Comparison of ENCODE assay signal across 23 cellular contexts in genomic region chr12:42282301-42282700, GRCh38.
"Had no signal": no experiment of that assay in that cellular context is flagged by ENCODE, and none has a peak within 500 bp of the region (broad histone marks: within the 10 kb centered on the region; RNA-seq: fewer than 3 reads in every experiment).

No MANE protein-coding gene starts in this region.

- ATAC-seq: activated naive CD8-positive, alpha-beta T cell treated with anti-CD3 and anti-CD28 coated beads, Interleukin-2, amount 50 U/mL, for 24 hours; activated T-cell treated with anti-CD3 and anti-CD28 coated beads, Interleukin-2, amount 50 U/mL, for 4 hours; activated T-helper 17 cell treated with anti-CD3 and anti-CD28 coated beads, Interleukin-2, amount 50 U/mL, for 72 hours; heart right ventricle; pancreas; psoas muscle; T-helper 17 cell; WTC11 had no signal

- DNase-seq: activated CD4-positive, alpha-beta memory T cell treated with anti-CD3 and anti-CD28 coated beads, Interleukin-2, amount 10 ng/mL, durations not matched to agents 7 days and 5 days; activated CD4-positive, alpha-beta T cell treated with anti-CD3 and anti-CD28 coated beads for 1 hour; activated CD4-positive, alpha-beta T cell treated with anti-CD3 and anti-CD28 coated beads, Interleukin-2, amount 10 ng/mL, durations not matched to agents 7 days and 5 days; activated naive CD8-positive, alpha-beta T cell treated with anti-CD3 and anti-CD28 coated beads, Interleukin-2, amount 50 U/mL, for 24 hours; activated T-cell treated with anti-CD3 and anti-CD28 coated beads, Interleukin-2, amount 50 U/mL, for 4 hours; amygdala; central memory CD4-positive, alpha-beta T cell; foreskin fibroblast; heart right ventricle; kidney glomerular epithelial cell; left ventricle myocardium inferior; naive B cell; nucleus accumbens; pancreas; psoas muscle; spleen; stimulated activated naive CD4-positive, alpha-beta T cell treated with Interleukin-2 at 50 U/mL for 16 hours; T-helper 17 cell; T1000 had no signal

- H3K27ac ChIP-seq: heart right ventricle, left ventricle myocardium inferior, pancreas, psoas muscle, spleen, tibial nerve had no signal

- FAIRE-seq: endothelial cell of umbilical vein, pancreas had no signal

- H3K4me1 ChIP-seq: left ventricle myocardium inferior, pancreas, psoas muscle, tibial nerve had no signal

- H3K9me3 ChIP-seq: heart right ventricle, left ventricle myocardium inferior, pancreas, psoas muscle, spleen, tibial nerve had no signal

- H3K4me3 ChIP-seq: heart right ventricle, left ventricle myocardium inferior, pancreas, psoas muscle, spleen, tibial nerve had no signal

- H3K36me3 ChIP-seq: heart right ventricle, left ventricle myocardium inferior, pancreas, spleen, tibial nerve had no signal

- H3K27me3 ChIP-seq: heart right ventricle, spleen, tibial nerve had no signal
